1 cellular context compared by ENCODE assay signal in the genomic region with DNA sequence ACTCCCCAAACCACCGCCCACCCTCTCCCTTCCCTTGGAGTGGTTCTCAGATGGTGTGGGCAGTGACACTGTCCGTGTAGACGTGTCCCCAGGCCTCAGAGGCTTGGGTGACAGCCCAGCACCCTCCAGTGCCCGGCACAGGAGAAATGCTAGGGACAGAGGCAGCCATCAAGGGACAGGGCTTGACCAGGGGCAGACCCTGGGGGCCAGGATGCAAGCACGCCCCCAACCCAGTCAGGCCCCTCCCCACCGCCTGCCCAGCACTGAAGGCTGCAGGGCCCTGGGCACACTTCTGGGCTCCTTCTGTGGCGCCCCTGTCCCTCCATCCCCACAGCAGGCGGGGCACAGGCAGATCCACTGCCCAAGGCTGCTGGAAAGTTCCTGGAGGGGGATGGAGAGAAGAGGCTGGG.
A peak's percentile ranks its signal among the peaks of the same experiment; 100 is the strongest.
TF ChIP-seq lines count a peak whose summit lies in the region.

No MANE protein-coding gene starts in this region.

TF ChIP-seq in HepG2, 621 proteins besides CTCF, POLR2A, EP300 and RAD21 (continued from another document and continues in another):
- TF ChIP-seq, protein P1, sequence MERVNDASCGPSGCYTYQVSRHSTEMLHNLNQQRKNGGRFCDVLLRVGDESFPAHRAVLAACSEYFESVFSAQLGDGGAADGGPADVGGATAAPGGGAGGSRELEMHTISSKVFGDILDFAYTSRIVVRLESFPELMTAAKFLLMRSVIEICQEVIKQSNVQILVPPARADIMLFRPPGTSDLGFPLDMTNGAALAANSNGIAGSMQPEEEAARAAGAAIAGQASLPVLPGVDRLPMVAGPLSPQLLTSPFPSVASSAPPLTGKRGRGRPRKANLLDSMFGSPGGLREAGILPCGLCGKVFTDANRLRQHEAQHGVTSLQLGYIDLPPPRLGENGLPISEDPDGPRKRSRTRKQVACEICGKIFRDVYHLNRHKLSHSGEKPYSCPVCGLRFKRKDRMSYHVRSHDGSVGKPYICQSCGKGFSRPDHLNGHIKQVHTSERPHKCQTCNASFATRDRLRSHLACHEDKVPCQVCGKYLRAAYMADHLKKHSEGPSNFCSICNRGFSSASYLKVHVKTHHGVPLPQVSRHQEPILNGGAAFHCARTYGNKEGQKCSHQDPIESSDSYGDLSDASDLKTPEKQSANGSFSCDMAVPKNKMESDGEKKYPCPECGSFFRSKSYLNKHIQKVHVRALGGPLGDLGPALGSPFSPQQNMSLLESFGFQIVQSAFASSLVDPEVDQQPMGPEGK (CRISPR knock-in tag; IDR thresholded peaks at IDR 0.05), result peak; percentile 51
- TF ChIP-seq MTA3 (CRISPR knock-in tag; IDR thresholded peaks at IDR 0.05) (no peak), ZKSCAN8 (CRISPR knock-in tag; IDR thresholded peaks at IDR 0.05; ENCODE audit: borderline replicate concordance) (no peak), TBX2 (CRISPR knock-in tag; IDR thresholded peaks at IDR 0.05; ENCODE audit: borderline replicate concordance) (no peak), ONECUT2 (CRISPR knock-in tag; IDR thresholded peaks at IDR 0.05) (no peak), IRF2 (CRISPR knock-in tag; IDR thresholded peaks at IDR 0.05) (peak; percentile 37; the same call in 1 of the 2 replicates), ZNF577 (CRISPR knock-in tag; IDR thresholded peaks at IDR 0.05; ENCODE audit: borderline replicate concordance, low read depth) (no peak), SP140L (CRISPR knock-in tag; IDR thresholded peaks at IDR 0.05; ENCODE audit: borderline replicate concordance) (no peak), DPF2 (CRISPR knock-in tag; IDR thresholded peaks at IDR 0.05; ENCODE audit: borderline replicate concordance, low read depth) (no peak), KLF13 (CRISPR knock-in tag; IDR thresholded peaks at IDR 0.05) (no peak), ZMYM3 (CRISPR knock-in tag; IDR thresholded peaks at IDR 0.05) (no peak), ZMYM4 (CRISPR knock-in tag; IDR thresholded peaks at IDR 0.05) (no peak), ARHGAP35 (CRISPR knock-in tag; IDR thresholded peaks at IDR 0.05; ENCODE audit: borderline replicate concordance) (no peak), ZNF431 (CRISPR knock-in tag; IDR thresholded peaks at IDR 0.05; ENCODE audit: borderline replicate concordance, low read depth) (peak; percentile 15; the same call in 1 of the 2 replicates), U2AF1 (optimal IDR thresholded peaks at IDR 0.05; ENCODE audit: low read depth, low read length) (no peak), RORA (CRISPR knock-in tag; IDR thresholded peaks at IDR 0.05) (no peak), PLRG1 (conservative IDR thresholded peaks at IDR 0.05) (no peak), ZNF549 (CRISPR knock-in tag; IDR thresholded peaks at IDR 0.05) (no peak), ZNF562 (CRISPR knock-in tag; IDR thresholded peaks at IDR 0.05; ENCODE audit: borderline replicate concordance) (no peak), ZNF788 (CRISPR knock-in tag; IDR thresholded peaks at IDR 0.05; ENCODE audit: borderline replicate concordance) (no peak), NRL (CRISPR knock-in tag; IDR thresholded peaks at IDR 0.05; ENCODE audit: borderline replicate concordance) (no peak), MIXL1 (CRISPR knock-in tag; IDR thresholded peaks at IDR 0.05) (peak; percentile 2; the same call in 1 of the 2 replicates), ZNF530 (CRISPR knock-in tag; IDR thresholded peaks at IDR 0.05; ENCODE audit: low read depth) (no peak)
- TF ChIP-seq, protein P2, sequence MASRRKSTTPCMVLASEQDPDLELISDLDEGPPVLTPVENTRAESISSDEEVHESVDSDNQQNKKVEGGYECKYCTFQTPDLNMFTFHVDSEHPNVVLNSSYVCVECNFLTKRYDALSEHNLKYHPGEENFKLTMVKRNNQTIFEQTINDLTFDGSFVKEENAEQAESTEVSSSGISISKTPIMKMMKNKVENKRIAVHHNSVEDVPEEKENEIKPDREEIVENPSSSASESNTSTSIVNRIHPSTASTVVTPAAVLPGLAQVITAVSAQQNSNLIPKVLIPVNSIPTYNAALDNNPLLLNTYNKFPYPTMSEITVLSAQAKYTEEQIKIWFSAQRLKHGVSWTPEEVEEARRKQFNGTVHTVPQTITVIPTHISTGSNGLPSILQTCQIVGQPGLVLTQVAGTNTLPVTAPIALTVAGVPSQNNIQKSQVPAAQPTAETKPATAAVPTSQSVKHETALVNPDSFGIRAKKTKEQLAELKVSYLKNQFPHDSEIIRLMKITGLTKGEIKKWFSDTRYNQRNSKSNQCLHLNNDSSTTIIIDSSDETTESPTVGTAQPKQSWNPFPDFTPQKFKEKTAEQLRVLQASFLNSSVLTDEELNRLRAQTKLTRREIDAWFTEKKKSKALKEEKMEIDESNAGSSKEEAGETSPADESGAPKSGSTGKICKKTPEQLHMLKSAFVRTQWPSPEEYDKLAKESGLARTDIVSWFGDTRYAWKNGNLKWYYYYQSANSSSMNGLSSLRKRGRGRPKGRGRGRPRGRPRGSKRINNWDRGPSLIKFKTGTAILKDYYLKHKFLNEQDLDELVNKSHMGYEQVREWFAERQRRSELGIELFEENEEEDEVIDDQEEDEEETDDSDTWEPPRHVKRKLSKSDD (CRISPR knock-in tag; IDR thresholded peaks at IDR 0.05; ENCODE audit: low read depth), result 0 out of 2 replicates have a peak, but pooled peaks have one; percentile 36
- TF ChIP-seq, protein P3, sequence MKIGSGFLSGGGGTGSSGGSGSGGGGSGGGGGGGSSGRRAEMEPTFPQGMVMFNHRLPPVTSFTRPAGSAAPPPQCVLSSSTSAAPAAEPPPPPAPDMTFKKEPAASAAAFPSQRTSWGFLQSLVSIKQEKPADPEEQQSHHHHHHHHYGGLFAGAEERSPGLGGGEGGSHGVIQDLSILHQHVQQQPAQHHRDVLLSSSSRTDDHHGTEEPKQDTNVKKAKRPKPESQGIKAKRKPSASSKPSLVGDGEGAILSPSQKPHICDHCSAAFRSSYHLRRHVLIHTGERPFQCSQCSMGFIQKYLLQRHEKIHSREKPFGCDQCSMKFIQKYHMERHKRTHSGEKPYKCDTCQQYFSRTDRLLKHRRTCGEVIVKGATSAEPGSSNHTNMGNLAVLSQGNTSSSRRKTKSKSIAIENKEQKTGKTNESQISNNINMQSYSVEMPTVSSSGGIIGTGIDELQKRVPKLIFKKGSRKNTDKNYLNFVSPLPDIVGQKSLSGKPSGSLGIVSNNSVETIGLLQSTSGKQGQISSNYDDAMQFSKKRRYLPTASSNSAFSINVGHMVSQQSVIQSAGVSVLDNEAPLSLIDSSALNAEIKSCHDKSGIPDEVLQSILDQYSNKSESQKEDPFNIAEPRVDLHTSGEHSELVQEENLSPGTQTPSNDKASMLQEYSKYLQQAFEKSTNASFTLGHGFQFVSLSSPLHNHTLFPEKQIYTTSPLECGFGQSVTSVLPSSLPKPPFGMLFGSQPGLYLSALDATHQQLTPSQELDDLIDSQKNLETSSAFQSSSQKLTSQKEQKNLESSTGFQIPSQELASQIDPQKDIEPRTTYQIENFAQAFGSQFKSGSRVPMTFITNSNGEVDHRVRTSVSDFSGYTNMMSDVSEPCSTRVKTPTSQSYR (CRISPR knock-in tag; IDR thresholded peaks at IDR 0.05; ENCODE audit: borderline replicate concordance), result peak; percentile 64
- TF ChIP-seq, protein P4, sequence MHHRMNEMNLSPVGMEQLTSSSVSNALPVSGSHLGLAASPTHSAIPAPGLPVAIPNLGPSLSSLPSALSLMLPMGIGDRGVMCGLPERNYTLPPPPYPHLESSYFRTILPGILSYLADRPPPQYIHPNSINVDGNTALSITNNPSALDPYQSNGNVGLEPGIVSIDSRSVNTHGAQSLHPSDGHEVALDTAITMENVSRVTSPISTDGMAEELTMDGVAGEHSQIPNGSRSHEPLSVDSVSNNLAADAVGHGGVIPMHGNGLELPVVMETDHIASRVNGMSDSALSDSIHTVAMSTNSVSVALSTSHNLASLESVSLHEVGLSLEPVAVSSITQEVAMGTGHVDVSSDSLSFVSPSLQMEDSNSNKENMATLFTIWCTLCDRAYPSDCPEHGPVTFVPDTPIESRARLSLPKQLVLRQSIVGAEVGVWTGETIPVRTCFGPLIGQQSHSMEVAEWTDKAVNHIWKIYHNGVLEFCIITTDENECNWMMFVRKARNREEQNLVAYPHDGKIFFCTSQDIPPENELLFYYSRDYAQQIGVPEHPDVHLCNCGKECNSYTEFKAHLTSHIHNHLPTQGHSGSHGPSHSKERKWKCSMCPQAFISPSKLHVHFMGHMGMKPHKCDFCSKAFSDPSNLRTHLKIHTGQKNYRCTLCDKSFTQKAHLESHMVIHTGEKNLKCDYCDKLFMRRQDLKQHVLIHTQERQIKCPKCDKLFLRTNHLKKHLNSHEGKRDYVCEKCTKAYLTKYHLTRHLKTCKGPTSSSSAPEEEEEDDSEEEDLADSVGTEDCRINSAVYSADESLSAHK (CRISPR knock-in tag; IDR thresholded peaks at IDR 0.05; ENCODE audit: borderline replicate concordance), result 0 out of 2 replicates have a peak, but pooled peaks have one; percentile 6
- TF ChIP-seq, protein P5, sequence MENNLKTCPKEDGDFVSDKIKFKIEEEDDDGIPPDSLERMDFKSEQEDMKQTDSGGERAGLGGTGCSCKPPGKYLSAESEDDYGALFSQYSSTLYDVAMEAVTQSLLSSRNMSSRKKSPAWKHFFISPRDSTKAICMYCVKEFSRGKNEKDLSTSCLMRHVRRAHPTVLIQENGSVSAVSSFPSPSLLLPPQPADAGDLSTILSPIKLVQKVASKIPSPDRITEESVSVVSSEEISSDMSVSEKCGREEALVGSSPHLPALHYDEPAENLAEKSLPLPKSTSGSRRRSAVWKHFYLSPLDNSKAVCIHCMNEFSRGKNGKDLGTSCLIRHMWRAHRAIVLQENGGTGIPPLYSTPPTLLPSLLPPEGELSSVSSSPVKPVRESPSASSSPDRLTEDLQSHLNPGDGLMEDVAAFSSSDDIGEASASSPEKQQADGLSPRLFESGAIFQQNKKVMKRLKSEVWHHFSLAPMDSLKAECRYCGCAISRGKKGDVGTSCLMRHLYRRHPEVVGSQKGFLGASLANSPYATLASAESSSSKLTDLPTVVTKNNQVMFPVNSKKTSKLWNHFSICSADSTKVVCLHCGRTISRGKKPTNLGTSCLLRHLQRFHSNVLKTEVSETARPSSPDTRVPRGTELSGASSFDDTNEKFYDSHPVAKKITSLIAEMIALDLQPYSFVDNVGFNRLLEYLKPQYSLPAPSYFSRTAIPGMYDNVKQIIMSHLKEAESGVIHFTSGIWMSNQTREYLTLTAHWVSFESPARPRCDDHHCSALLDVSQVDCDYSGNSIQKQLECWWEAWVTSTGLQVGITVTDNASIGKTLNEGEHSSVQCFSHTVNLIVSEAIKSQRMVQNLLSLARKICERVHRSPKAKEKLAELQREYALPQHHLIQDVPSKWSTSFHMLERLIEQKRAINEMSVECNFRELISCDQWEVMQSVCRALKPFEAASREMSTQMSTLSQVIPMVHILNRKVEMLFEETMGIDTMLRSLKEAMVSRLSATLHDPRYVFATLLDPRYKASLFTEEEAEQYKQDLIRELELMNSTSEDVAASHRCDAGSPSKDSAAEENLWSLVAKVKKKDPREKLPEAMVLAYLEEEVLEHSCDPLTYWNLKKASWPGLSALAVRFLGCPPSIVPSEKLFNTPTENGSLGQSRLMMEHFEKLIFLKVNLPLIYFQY (CRISPR knock-in tag; IDR thresholded peaks at IDR 0.05; ENCODE audit: borderline replicate concordance), result no peak
- TF ChIP-seq, protein P6, sequence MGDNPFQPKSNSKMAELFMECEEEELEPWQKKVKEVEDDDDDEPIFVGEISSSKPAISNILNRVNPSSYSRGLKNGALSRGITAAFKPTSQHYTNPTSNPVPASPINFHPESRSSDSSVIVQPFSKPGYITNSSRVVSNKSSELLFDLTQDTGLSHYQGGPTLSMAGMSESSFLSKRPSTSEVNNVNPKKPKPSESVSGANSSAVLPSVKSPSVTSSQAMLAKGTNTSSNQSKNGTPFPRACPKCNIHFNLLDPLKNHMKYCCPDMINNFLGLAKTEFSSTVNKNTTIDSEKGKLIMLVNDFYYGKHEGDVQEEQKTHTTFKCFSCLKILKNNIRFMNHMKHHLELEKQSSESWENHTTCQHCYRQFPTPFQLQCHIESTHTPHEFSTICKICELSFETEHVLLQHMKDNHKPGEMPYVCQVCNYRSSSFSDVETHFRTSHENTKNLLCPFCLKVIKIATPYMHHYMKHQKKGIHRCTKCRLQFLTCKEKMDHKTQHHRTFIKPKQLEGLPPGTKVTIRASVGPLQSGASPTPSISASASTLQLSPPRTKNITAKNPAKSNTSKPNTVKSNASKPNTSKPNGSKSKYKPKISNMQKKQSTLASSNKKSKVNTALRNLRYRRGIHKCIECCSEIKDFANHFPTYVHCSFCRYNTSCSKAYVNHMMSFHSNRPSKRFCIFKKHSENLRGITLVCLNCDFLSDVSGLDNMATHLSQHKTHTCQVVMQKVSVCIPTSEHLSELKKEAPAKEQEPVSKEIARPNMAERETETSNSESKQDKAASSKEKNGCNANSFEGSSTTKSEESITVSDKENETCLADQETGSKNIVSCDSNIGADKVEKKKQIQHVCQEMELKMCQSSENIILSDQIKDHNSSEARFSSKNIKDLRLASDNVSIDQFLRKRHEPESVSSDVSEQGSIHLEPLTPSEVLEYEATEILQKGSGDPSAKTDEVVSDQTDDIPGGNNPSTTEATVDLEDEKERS (CRISPR knock-in tag; IDR thresholded peaks at IDR 0.05), result no peak
- TF ChIP-seq, protein P7, sequence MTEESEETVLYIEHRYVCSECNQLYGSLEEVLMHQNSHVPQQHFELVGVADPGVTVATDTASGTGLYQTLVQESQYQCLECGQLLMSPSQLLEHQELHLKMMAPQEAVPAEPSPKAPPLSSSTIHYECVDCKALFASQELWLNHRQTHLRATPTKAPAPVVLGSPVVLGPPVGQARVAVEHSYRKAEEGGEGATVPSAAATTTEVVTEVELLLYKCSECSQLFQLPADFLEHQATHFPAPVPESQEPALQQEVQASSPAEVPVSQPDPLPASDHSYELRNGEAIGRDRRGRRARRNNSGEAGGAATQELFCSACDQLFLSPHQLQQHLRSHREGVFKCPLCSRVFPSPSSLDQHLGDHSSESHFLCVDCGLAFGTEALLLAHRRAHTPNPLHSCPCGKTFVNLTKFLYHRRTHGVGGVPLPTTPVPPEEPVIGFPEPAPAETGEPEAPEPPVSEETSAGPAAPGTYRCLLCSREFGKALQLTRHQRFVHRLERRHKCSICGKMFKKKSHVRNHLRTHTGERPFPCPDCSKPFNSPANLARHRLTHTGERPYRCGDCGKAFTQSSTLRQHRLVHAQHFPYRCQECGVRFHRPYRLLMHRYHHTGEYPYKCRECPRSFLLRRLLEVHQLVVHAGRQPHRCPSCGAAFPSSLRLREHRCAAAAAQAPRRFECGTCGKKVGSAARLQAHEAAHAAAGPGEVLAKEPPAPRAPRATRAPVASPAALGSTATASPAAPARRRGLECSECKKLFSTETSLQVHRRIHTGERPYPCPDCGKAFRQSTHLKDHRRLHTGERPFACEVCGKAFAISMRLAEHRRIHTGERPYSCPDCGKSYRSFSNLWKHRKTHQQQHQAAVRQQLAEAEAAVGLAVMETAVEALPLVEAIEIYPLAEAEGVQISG (CRISPR knock-in tag; IDR thresholded peaks at IDR 0.05), result no peak; the same call in 1 of the 2 replicates
- TF ChIP-seq, protein P8, sequence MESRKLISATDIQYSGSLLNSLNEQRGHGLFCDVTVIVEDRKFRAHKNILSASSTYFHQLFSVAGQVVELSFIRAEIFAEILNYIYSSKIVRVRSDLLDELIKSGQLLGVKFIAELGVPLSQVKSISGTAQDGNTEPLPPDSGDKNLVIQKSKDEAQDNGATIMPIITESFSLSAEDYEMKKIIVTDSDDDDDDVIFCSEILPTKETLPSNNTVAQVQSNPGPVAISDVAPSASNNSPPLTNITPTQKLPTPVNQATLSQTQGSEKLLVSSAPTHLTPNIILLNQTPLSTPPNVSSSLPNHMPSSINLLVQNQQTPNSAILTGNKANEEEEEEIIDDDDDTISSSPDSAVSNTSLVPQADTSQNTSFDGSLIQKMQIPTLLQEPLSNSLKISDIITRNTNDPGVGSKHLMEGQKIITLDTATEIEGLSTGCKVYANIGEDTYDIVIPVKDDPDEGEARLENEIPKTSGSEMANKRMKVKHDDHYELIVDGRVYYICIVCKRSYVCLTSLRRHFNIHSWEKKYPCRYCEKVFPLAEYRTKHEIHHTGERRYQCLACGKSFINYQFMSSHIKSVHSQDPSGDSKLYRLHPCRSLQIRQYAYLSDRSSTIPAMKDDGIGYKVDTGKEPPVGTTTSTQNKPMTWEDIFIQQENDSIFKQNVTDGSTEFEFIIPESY (CRISPR knock-in tag; IDR thresholded peaks at IDR 0.05), result peak; percentile 21; the same call in 1 of the 2 replicates
